12 cellular contexts compared by ENCODE assay signal in the genomic region with DNA sequence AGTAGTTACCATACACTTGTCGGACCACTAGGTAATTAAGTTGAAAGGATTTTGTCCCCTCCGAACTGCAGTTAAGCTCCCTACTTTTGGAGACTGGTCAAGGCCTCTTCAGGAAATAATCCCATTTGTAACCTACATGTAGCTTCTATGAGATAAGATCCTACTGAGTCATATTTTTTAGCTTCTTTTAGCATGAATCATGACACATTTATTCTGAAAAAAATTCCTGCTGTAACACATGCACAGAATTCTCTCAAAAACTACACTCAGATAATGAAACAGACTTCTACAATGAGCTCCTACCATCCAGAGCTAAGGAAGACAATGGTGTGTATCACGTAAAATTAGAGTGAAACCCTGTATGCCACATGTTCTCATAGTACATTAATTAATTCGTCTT.
DNase-seq lines count a peak whose midpoint lies in the region; ATAC-seq, FAIRE-seq and TF ChIP-seq lines count a peak whose summit lies in the region.
"Had no signal": no experiment of that assay in that cellular context is flagged by ENCODE, and none has a peak within 500 bp of the region (broad histone marks: within the 10 kb centered on the region; RNA-seq: fewer than 3 reads in every experiment).

No MANE protein-coding gene starts in this region.

- H3K36me3 Mint-ChIP-seq in endodermal cell (ENCODE audit: low read depth) (no peaks in the 10 kb centered on the region), osteocyte (ENCODE audit: unreplicated experiment) (peaks cover 7% of the 10 kb centered on the region)

- ATAC-seq in GM21717 (IDR thresholded peaks at IDR 0.05; ENCODE audit: unreplicated experiment) = no peak

- WGBS in endodermal cell (ENCODE audit: insufficient coverage in 1 of 2, insufficient read length in 1 of 2), 2 experiments = 95% methylated on average over 4 of the region's 4 CpGs; no CpG with 5 or more reads in 1 of the 2 experiments

- H3K36me3 ChIP-seq in endodermal cell (ENCODE audit: control insufficient read depth, insufficient read depth, low read length) (no peaks in the 10 kb centered on the region), kidney (ENCODE audit: control insufficient read depth in 1 of 2, insufficient read depth in 2 of 2, low read length in 2 of 2) (no peaks in the 10 kb centered on the region)

- H3K9me3 ChIP-seq in endodermal cell (ENCODE audit: control insufficient read depth, low read length) (no peaks in the 10 kb centered on the region), kidney (ENCODE audit: control insufficient read depth in 1 of 2, low read length in 2 of 2) (no peaks in the 10 kb centered on the region)

- DNase-seq in EH (ENCODE audit: low read depth) (peak; percentile 91), LoVo (ENCODE audit: low spot score) (peak; percentile 26), endodermal cell (no peak), osteocyte (ENCODE audit: extremely low spot score, unreplicated experiment) (no peak), AML-193 (lab: John Stamatoyannopoulos, UW) (no peak), kidney (no peak)
- DNase-seq: activated T-cell treated with anti-CD3 and anti-CD28 coated beads, Interleukin-2, amount 50 U/mL, for 48 hours; effector CD8-positive, alpha-beta T cell; GDM1; NCI-H345; occipital lobe had no signal

- no peaks in the 10 kb centered on the region for H3K27me3 ChIP-seq in endodermal cell (ENCODE audit: control insufficient read depth, insufficient read depth, low read length, poor library complexity, severe bottlenecking)

- H3K9ac ChIP-seq in endodermal cell (ENCODE audit: extremely low read depth, low read length, poor library complexity, severe bottlenecking) (no peak overlapping the region), kidney (ENCODE audit: low read length in 2 of 2) (no peak overlapping the region)

- H3K4me3 ChIP-seq in endodermal cell (ENCODE audit: low read length) (no peak overlapping the region), kidney (ENCODE audit: low read length in 2 of 2) (no peak overlapping the region)

- H3K4me1 ChIP-seq in endodermal cell (ENCODE audit: control insufficient read depth, insufficient read depth, low read length) = no peaks in the 10 kb centered on the region
- no peaks in the 10 kb centered on the region for H3K4me1 ChIP-seq in kidney (ENCODE audit: control insufficient read depth in 1 of 2, insufficient read depth in 1 of 2, low read depth in 1 of 2, low read length in 2 of 2)

- H3K27me3 Mint-ChIP-seq in endodermal cell (ENCODE audit: insufficient read depth) (no peaks in the 10 kb centered on the region), osteocyte (ENCODE audit: unreplicated experiment) (no peaks in the 10 kb centered on the region)

- H3K4me3 Mint-ChIP-seq in endodermal cell (no peak overlapping the region), osteocyte (ENCODE audit: unreplicated experiment) (no peak overlapping the region)

- H3K9me3 Mint-ChIP-seq in endodermal cell (no peaks in the 10 kb centered on the region), osteocyte (ENCODE audit: unreplicated experiment) (peaks cover 5% of the 10 kb centered on the region)

- FAIRE-seq in kidney (lab: Jason Lieb, UNC) = no peak

- H3K4me1 Mint-ChIP-seq in endodermal cell (peaks cover 4% of the 10 kb centered on the region), osteocyte (ENCODE audit: unreplicated experiment) (peaks cover 31% of the 10 kb centered on the region)

- intact Hi-C loops in kidney (cut with DNase I) = no loop called here

- H3K27ac Mint-ChIP-seq in endodermal cell (no peak overlapping the region), osteocyte (ENCODE audit: unreplicated experiment) (peak overlapping the region; percentile 67)

- TF ChIP-seq CTCF in endodermal cell (conservative IDR thresholded peaks at IDR 0.05) = peak; percentile 26
- no peak for TF ChIP-seq CTCF in osteocyte (IDR thresholded peaks at IDR 0.05)
- no peak for TF ChIP-seq CTCF in kidney (IDR thresholded peaks at IDR 0.05; ENCODE audit: borderline replicate concordance, extremely low read depth, insufficient read depth)

- H3K27ac ChIP-seq in endodermal cell (ENCODE audit: low read depth, low read length) = no peak overlapping the region
- no peak overlapping the region for H3K27ac ChIP-seq in kidney (ENCODE audit: low read depth in 2 of 2, low read length in 2 of 2)

Comparison
In these comparisons a context has a peak if more than half of its experiments do, and no peak if none do; other contexts are left out.
1. DNase-seq: peak in EH (single experiment) and LoVo (single experiment); none in endodermal cell (single experiment), osteocyte (single experiment), AML-193 (0 of 2) and kidney (single experiment).